ENCODE assay signal across 1 cellular context in genomic region chr16:15521758-15522509, GRCh38.
TF ChIP-seq lines count a peak whose summit lies in the region.

No MANE protein-coding gene starts in this region.

TF ChIP-seq in HepG2, 621 proteins besides CTCF, POLR2A, EP300 and RAD21 (continued from another document):
- TF ChIP-seq, protein P1, sequence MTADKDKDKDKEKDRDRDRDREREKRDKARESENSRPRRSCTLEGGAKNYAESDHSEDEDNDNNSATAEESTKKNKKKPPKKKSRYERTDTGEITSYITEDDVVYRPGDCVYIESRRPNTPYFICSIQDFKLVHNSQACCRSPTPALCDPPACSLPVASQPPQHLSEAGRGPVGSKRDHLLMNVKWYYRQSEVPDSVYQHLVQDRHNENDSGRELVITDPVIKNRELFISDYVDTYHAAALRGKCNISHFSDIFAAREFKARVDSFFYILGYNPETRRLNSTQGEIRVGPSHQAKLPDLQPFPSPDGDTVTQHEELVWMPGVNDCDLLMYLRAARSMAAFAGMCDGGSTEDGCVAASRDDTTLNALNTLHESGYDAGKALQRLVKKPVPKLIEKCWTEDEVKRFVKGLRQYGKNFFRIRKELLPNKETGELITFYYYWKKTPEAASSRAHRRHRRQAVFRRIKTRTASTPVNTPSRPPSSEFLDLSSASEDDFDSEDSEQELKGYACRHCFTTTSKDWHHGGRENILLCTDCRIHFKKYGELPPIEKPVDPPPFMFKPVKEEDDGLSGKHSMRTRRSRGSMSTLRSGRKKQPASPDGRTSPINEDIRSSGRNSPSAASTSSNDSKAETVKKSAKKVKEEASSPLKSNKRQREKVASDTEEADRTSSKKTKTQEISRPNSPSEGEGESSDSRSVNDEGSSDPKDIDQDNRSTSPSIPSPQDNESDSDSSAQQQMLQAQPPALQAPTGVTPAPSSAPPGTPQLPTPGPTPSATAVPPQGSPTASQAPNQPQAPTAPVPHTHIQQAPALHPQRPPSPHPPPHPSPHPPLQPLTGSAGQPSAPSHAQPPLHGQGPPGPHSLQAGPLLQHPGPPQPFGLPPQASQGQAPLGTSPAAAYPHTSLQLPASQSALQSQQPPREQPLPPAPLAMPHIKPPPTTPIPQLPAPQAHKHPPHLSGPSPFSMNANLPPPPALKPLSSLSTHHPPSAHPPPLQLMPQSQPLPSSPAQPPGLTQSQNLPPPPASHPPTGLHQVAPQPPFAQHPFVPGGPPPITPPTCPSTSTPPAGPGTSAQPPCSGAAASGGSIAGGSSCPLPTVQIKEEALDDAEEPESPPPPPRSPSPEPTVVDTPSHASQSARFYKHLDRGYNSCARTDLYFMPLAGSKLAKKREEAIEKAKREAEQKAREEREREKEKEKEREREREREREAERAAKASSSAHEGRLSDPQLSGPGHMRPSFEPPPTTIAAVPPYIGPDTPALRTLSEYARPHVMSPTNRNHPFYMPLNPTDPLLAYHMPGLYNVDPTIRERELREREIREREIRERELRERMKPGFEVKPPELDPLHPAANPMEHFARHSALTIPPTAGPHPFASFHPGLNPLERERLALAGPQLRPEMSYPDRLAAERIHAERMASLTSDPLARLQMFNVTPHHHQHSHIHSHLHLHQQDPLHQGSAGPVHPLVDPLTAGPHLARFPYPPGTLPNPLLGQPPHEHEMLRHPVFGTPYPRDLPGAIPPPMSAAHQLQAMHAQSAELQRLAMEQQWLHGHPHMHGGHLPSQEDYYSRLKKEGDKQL (CRISPR knock-in tag; IDR thresholded peaks at IDR 0.05; ENCODE audit: low read depth) = no peak
- TF ChIP-seq ZNF883 (CRISPR knock-in tag; IDR thresholded peaks at IDR 0.05; ENCODE audit: not compliant biosample characterization) (no peak), MTA1 (CRISPR knock-in tag; IDR thresholded peaks at IDR 0.05; ENCODE audit: borderline replicate concordance) (no peak), SRSF9 (IDR thresholded peaks at IDR 0.05; ENCODE audit: borderline replicate concordance, insufficient read depth, low read depth, low read length, poor library complexity, severe bottlenecking) (no peak), ZNF121 (CRISPR knock-in tag; IDR thresholded peaks at IDR 0.05) (no peak), CREB1 (IDR thresholded peaks at IDR 0.05) (no peak), CREB1 (CRISPR knock-in tag; IDR thresholded peaks at IDR 0.05) (no peak), ZNF670 (CRISPR knock-in tag; IDR thresholded peaks at IDR 0.05; ENCODE audit: borderline replicate concordance) (no peak)
- TF ChIP-seq, protein P2, sequence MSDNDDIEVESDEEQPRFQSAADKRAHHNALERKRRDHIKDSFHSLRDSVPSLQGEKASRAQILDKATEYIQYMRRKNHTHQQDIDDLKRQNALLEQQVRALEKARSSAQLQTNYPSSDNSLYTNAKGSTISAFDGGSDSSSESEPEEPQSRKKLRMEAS (IDR thresholded peaks at IDR 0.05) = no peak
